ENCODE assay signal across 1 cellular context in genomic region chr3:186567072-186567921, GRCh38.
TF ChIP-seq lines count a peak whose summit lies in the region.

Gene TBCCD1 (minus strand): TSS chr3:186567339. CDS start chr3:186564329, 3,010 bp downstream.

TF ChIP-seq in K562, 482 proteins besides CTCF, POLR2A, EP300 and RAD21 (continued from another document):
- 0 out of 2 replicates have a peak, but pooled peaks have one; percentile 46 for TF ChIP-seq TCFL5 (CRISPR knock-in tag; conservative IDR thresholded peaks at IDR 0.05)
- peak; percentile 92 for TF ChIP-seq SAFB (IDR thresholded peaks at IDR 0.05; ENCODE audit: borderline replicate concordance, low read depth, low read length)
- no peak for TF ChIP-seq HNRNPK (IDR thresholded peaks at IDR 0.05; ENCODE audit: low read depth, low read length, poor library complexity, severe bottlenecking)
- peak; percentile 83 for TF ChIP-seq ZBTB9 (CRISPR knock-in tag; IDR thresholded peaks at IDR 0.05)
- peak; percentile 35 to 67 for TF ChIP-seq E2F6 (IDR thresholded peaks at IDR 0.05; ENCODE audit: borderline replicate concordance in 1 of 2, extremely low read depth in 1 of 2, insufficient read depth in 1 of 2, insufficient read length in 1 of 2, low read depth in 1 of 2, low read length in 1 of 2, poor library complexity in 1 of 2, severe bottlenecking in 1 of 2)
- TF ChIP-seq JUN (IDR thresholded peaks at IDR 0.05; ENCODE audit: borderline replicate concordance, low read depth, low read length): no peak; the same call in 1 of the 2 replicates
- 0 out of 2 replicates have a peak, but pooled peaks have one; percentile 73 for TF ChIP-seq JUN (CRISPR knock-in tag; IDR thresholded peaks at IDR 0.05; ENCODE audit: borderline replicate concordance)
- TF ChIP-seq NKRF (IDR thresholded peaks at IDR 0.05; ENCODE audit: borderline replicate concordance): peak; percentile 69; the same call in 1 of the 2 replicates
- TF ChIP-seq SMARCA4 (IDR thresholded peaks at IDR 0.05): peak; percentile 12; the same call in 1 of the 2 replicates
- TF ChIP-seq ATF1 (CRISPR knock-in tag; IDR thresholded peaks at IDR 0.05): no peak
- TF ChIP-seq ATF1 (tag; IDR thresholded peaks at IDR 0.05): peak; percentile 60
- peak; percentile 84 for TF ChIP-seq CREB1 (IDR thresholded peaks at IDR 0.05)
- TF ChIP-seq CREB1 (CRISPR knock-in tag; IDR thresholded peaks at IDR 0.05): peak; percentile 70; the same call in 1 of the 2 replicates
- 0 out of 2 replicates have a peak, but pooled peaks have one; percentile 17 for TF ChIP-seq TRIM28 (IDR thresholded peaks at IDR 0.05)
- peak; percentile 78 for TF ChIP-seq ATF7 (IDR thresholded peaks at IDR 0.05)
- TF ChIP-seq JUND (IDR thresholded peaks at IDR 0.05; ENCODE audit: borderline replicate concordance, low read depth, low read length): peak; percentile 19; the same call in 1 of the 2 replicates
- TF ChIP-seq JUND (tag; IDR thresholded peaks at IDR 0.05; ENCODE audit: borderline replicate concordance, low read depth, low read length): no peak; the same call in 2 of the 3 replicates
- no peak for TF ChIP-seq NR2C2 (CRISPR knock-in tag; IDR thresholded peaks at IDR 0.05)
- TF ChIP-seq NR2C2 (tag; IDR thresholded peaks at IDR 0.05): peak; percentile 75
TF ChIP-seq in K562: peak in this region for 122.
